In genomic region chr2:113889471-113890252, GRCh38 we compare ENCODE assay signal across 8 cellular contexts. TPM values are rescaled to one million over a fixed set of nuclear protein-coding genes. Genes with fewer than 3 reads are reported as not detected.
A peak's percentile ranks its signal among the peaks of the same experiment; 100 is the strongest.
DNase-seq lines count a peak whose midpoint lies in the region; ATAC-seq and TF ChIP-seq lines count a peak whose summit lies in the region.

Gene ACTR3, plus strand, starts transcription at chr2:113890089. Its CDS starts 191 bp downstream, at chr2:113890280.

- TF ChIP-seq POLR2A in GM19099 (IDR thresholded peaks at IDR 0.05; ENCODE audit: extremely low read depth, insufficient read length, low read depth), result peak; percentile 69

- ATAC-seq in HG03432 (IDR thresholded peaks at IDR 0.05; ENCODE audit: unreplicated experiment), result peak; percentile 64

- peak; percentile 95 for DNase-seq in AML-193 (lab: John Stamatoyannopoulos, UW)
- peak; percentile 94 for DNase-seq in NCI-H510A (lab: John Stamatoyannopoulos, UW)
- peak; percentile 96 for DNase-seq in activated CD4-positive, alpha-beta T cell treated with anti-CD3 and anti-CD28 coated beads for 1 hour
- DNase-seq in cerebellum (ENCODE audit: low spot score), result peak; percentile 95
- DNase-seq in islet precursor cell, result peak; percentile 99
- peak; percentile 97 to 100 (median 98) for DNase-seq in stimulated activated CD4-positive, alpha-beta T cell treated with anti-CD3 and anti-CD28 coated beads, Interleukin-12 subunit alpha, Interleukin-12 subunit beta, amount 100 ng/mL, for 48 hours (ENCODE audit: low read depth in 2 of 3, low spot score in 1 of 3)

RNA-seq across cellular contexts. Expression of gene ACTR3, which starts in this region (rescaled TPM):
- 98.4 TPM for total RNA-seq in cerebellum

Comparison
In these comparisons a context has a peak if more than half of its experiments do, and no peak if none do; other contexts are left out.
1. Peak in every context shown above with its lines: DNase-seq and ATAC-seq.